Comparison of ENCODE assay signal across 16 cellular contexts in genomic region chr1:36253463-36253862, GRCh38. TPM values are rescaled to one million over a fixed set of nuclear protein-coding genes. Genes with fewer than 3 reads are reported as not detected.
DNase-seq lines count a peak whose midpoint lies in the region; ATAC-seq and TF ChIP-seq lines count a peak whose summit lies in the region.
"Had no signal": no experiment of that assay in that cellular context is flagged by ENCODE, and none has a peak within 500 bp of the region (broad histone marks: within the 10 kb centered on the region; RNA-seq: fewer than 3 reads in every experiment).

No MANE protein-coding gene starts in this region.

- H3K27ac ChIP-seq in heart right ventricle (no peak overlapping the region), VCaP (peak overlapping the region; percentile 57), subcutaneous abdominal adipose tissue (ENCODE audit: low read depth, low read length) (peak overlapping the region; percentile 75)

- peak in 6 of 8 donors; percentile 23 to 61 (median 50) for ATAC-seq in heart right ventricle
- peak; percentile 43 for ATAC-seq in left ventricle myocardium superior
- no peak for ATAC-seq in GM21737 (IDR thresholded peaks at IDR 0.05; ENCODE audit: unreplicated experiment)

- DNase-seq in heart right ventricle (no peak), cardiac septum (ENCODE audit: low spot score) (no peak), left ventricle myocardium superior (no peak), posterior cingulate gyrus (no peak), UCSD-AML1 (lab: John Stamatoyannopoulos, UW; ENCODE audit: unreplicated experiment) (no peak)
- DNase-seq: activated CD4-positive, alpha-beta T cell treated with anti-CD3 and anti-CD28 coated beads, Interleukin-2, amount 50 U/mL, for 48 hours; effector memory CD4-positive, alpha-beta T cell; mesendoderm; NCI-H2081; NK-92 treated with Interleukin-12 subunit alpha and Interleukin-12 subunit beta, amount 100 ng/mL, for 24 hours; stimulated activated CD4-positive, alpha-beta T cell treated with anti-CD3 and anti-CD28 coated beads, Interleukin-4, amount 100 ng/mL, for 1 hour; stimulated activated naive CD4-positive, alpha-beta T cell; T-cell had no signal

- intact Hi-C loops in heart right ventricle (cut with DNase I) (no loop called here), cardiac septum (cut with DNase I) (no loop called here), left ventricle myocardium superior (cut with micrococcal nuclease) (no loop called here), posterior cingulate gyrus (cut with DNase I) (no loop called here)

- H3K36me3 ChIP-seq in heart right ventricle (peaks cover 0 to 31% (median 2%) of the 10 kb centered on the region in 9 donors), subcutaneous abdominal adipose tissue (ENCODE audit: control insufficient read depth in 5 of 5, insufficient read depth in 5 of 5, low read length in 5 of 5) (peaks cover 0 to 6% (median 0%) of the 10 kb centered on the region in 5 donors)

- WGBS in heart right ventricle, 2 donors: 43 to 46% methylated on average over 4 of the region's 4 CpGs

- TF ChIP-seq CTCF in heart right ventricle (IDR thresholded peaks at IDR 0.05) (no peak), VCaP (conservative IDR thresholded peaks at IDR 0.05) (no peak)

- H3K4me3 ChIP-seq in heart right ventricle: no peak overlapping the region
- H3K4me3 ChIP-seq in subcutaneous abdominal adipose tissue (ENCODE audit: low read depth in 1 of 5, low read length in 5 of 5): no peak overlapping the region

- H3K27me3 ChIP-seq in heart right ventricle (no peaks in the 10 kb centered on the region), subcutaneous abdominal adipose tissue (ENCODE audit: control insufficient read depth in 5 of 5, insufficient read depth in 4 of 5, low read length in 5 of 5) (no peaks in the 10 kb centered on the region)

- no peaks in the 10 kb centered on the region for H3K9me3 ChIP-seq in heart right ventricle
- no peaks in the 10 kb centered on the region for H3K9me3 ChIP-seq in subcutaneous abdominal adipose tissue (ENCODE audit: control insufficient read depth in 5 of 5, low read length in 5 of 5)

- peaks cover 9 to 94% (median 77%) of the 10 kb centered on the region in 9 donors for H3K4me1 ChIP-seq in heart right ventricle
- peaks cover 0 to 46% (median 40%) of the 10 kb centered on the region in 5 donors for H3K4me1 ChIP-seq in subcutaneous abdominal adipose tissue (ENCODE audit: control insufficient read depth in 5 of 5, insufficient read depth in 5 of 5, low read length in 5 of 5)

- H3K9ac ChIP-seq in subcutaneous abdominal adipose tissue (ENCODE audit: low read length in 5 of 5): peak overlapping the region in 1 of 5 donors; percentile 35

RNA-seq across cellular contexts. Expression of gene THRAP3, which starts 29.2 kb away (rescaled TPM):
- total RNA-seq in heart right ventricle (100 to 1,000 TPM in 5 of 10 donors, 10 to 100 TPM in 5; 85.3 to 109 (median 100) TPM), cardiac septum (86.5 TPM), left ventricle myocardium superior (67.9 TPM)
- 10 to 100 TPM; 22.8 to 35.1 TPM for polyA plus RNA-seq in heart right ventricle

RNA-seq across cellular contexts. Expression of gene SH3D21, which starts 52.7 kb away (rescaled TPM):
- total RNA-seq in heart right ventricle: 1 to 10 TPM; 1.1 to 3.3 (median 1.7) TPM
- 1 to 10 TPM in 1 of 2 donors, under 1 TPM in 1; 0.58 to 4.8 TPM for polyA plus RNA-seq in heart right ventricle
- 3.3 TPM for total RNA-seq in cardiac septum
- 1.1 TPM for total RNA-seq in left ventricle myocardium superior

Comparison
In these comparisons a context has a peak if more than half of its experiments do, and no peak if none do; other contexts are left out.
1. H3K27ac ChIP-seq: peak in VCaP (single experiment) and subcutaneous abdominal adipose tissue (single experiment); none in heart right ventricle (0 of 10).